In genomic region chr2:131092409-131093065, GRCh38 we compare ENCODE assay signal across 1 cellular context.
TF ChIP-seq lines count a peak whose summit lies in the region.

No MANE protein-coding gene starts in this region.

TF ChIP-seq in GM12878, 131 proteins besides CTCF, POLR2A, EP300 and RAD21:
- TF ChIP-seq TCF3 (IDR thresholded peaks at IDR 0.05; ENCODE audit: borderline replicate concordance, insufficient read depth, low read depth, low read length): peak; percentile 11; the same call in 1 of the 2 replicates
- no peak for TF ChIP-seq ZNF207 (IDR thresholded peaks at IDR 0.05; ENCODE audit: borderline replicate concordance)
- TF ChIP-seq MXI1 (IDR thresholded peaks at IDR 0.05; ENCODE audit: low read depth, low read length): 0 out of 2 replicates have a peak, but pooled peaks have one; percentile 23
- TF ChIP-seq ZNF622 (IDR thresholded peaks at IDR 0.05): no peak
- TF ChIP-seq CREB1 (IDR thresholded peaks at IDR 0.05; ENCODE audit: low read depth): no peak
- TF ChIP-seq DPF2 (IDR thresholded peaks at IDR 0.05): no peak
- peak in 1 of 2 experiments; percentile 36; a peak in 1 of 4 replicates for TF ChIP-seq BHLHE40 (IDR thresholded peaks at IDR 0.05; ENCODE audit: borderline replicate concordance in 1 of 2, low read depth in 2 of 2, low read length in 1 of 2)
- TF ChIP-seq BRCA1 (IDR thresholded peaks at IDR 0.05; ENCODE audit: low read depth, low read length): no peak
